In the genomic region with DNA sequence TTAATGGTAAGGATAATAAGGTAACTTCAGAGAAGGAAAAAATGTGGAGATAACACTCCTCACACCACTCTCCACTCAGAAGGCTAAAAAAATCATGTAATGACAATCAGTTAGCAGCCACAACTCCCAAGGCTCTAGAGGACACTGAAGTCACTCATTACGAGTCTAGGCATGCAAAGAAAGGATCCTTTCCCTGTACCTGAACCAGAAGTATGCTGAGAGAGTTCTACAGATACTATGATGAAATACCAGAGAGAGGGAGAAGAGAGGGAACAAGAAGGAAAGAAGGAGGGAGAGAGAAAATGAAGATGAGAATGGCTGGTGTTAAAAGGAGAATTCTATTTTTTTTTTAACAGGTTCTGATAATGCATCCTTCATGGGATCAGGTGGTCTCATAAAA, we compare ENCODE assay signal across 1 cellular context.
A peak's percentile ranks its signal among the peaks of the same experiment; 100 is the strongest.
TF ChIP-seq lines count a peak whose summit lies in the region.

No MANE protein-coding gene starts in this region.

TF ChIP-seq in GM12878, 131 proteins besides CTCF, POLR2A, EP300 and RAD21:
- TF ChIP-seq MEF2B (IDR thresholded peaks at IDR 0.05; ENCODE audit: partially characterized antibody, poor library complexity, severe bottlenecking), result peak; percentile 13
- TF ChIP-seq BHLHE40 (IDR thresholded peaks at IDR 0.05; ENCODE audit: borderline replicate concordance in 1 of 2, low read depth in 2 of 2, low read length in 1 of 2), result no peak
